In the genomic region with DNA sequence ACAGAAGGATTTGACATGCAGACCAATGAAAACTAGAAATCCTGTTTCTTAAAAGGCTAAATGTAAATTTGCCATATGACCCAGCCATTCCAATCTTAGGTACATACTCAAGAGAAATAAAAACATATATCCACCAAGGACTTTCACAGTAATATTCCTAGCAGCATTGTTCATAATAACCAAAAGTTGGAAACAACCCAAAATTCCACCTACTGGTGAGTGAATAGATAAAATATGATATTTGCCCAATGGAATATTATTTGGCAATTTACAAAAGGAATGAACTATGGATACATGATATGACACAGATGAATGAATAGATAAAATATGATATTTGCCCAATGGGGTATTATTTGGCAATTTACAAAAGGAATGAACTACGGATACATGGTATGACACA, we compare ENCODE assay signal across 20 cellular contexts. TPM values are rescaled to one million over a fixed set of nuclear protein-coding genes. Genes with fewer than 3 reads are reported as not detected.
DNase-seq lines count a peak whose midpoint lies in the region; ATAC-seq, FAIRE-seq and TF ChIP-seq lines count a peak whose summit lies in the region.
"Had no signal": no experiment of that assay in that cellular context is flagged by ENCODE, and none has a peak within 500 bp of the region (broad histone marks: within the 10 kb centered on the region; RNA-seq: fewer than 3 reads in every experiment).

No MANE protein-coding gene starts in this region.

- H4K20me1 ChIP-seq in SK-N-SH (ENCODE audit: insufficient read depth): no peaks in the 10 kb centered on the region
- H4K20me1 ChIP-seq in PC-3 (ENCODE audit: low read length): no peaks in the 10 kb centered on the region
- H4K20me1 ChIP-seq in osteoblast (ENCODE audit: insufficient read depth, low read length): no peaks in the 10 kb centered on the region

- H3K4me2 ChIP-seq in SK-N-SH (no peak overlapping the region), PC-3 (ENCODE audit: low read length) (no peak overlapping the region), osteoblast (ENCODE audit: insufficient read depth, low read length) (no peak overlapping the region)
- H3K4me2 ChIP-seq: PC-9 had no signal

- H3K79me2 ChIP-seq in SK-N-SH (ENCODE audit: insufficient read depth): no peaks in the 10 kb centered on the region
- no peaks in the 10 kb centered on the region for H3K79me2 ChIP-seq in PC-3 (ENCODE audit: low read length)
- H3K79me2 ChIP-seq in osteoblast (ENCODE audit: insufficient read depth, low read length): no peaks in the 10 kb centered on the region

- POLR2A ChIA-PET in SK-N-SH (lab: Yijun Ruan, JAX): no interaction called here
- POLR2A ChIA-PET in PC-3 (lab: Charles Lee; ENCODE audit: unreplicated experiment): no interaction called here

- no peak overlapping the region for H3K4me3 ChIP-seq in SK-N-SH (ENCODE audit: low read depth in 2 of 2, low read length in 1 of 2)
- H3K4me3 ChIP-seq in PC-3 (ENCODE audit: low read length): no peak overlapping the region
- no peak overlapping the region for H3K4me3 ChIP-seq in epithelial cell of esophagus (ENCODE audit: low read length)
- H3K4me3 ChIP-seq in osteoblast (ENCODE audit: insufficient read depth, low read length): no peak overlapping the region
- H3K4me3 ChIP-seq: PC-9, SK-N-MC had no signal

- H2AFZ ChIP-seq in SK-N-SH (ENCODE audit: low read depth): no peak overlapping the region
- no peak overlapping the region for H2AFZ ChIP-seq in PC-3 (ENCODE audit: low read length)
- no peak overlapping the region for H2AFZ ChIP-seq in osteoblast (ENCODE audit: low read length)
- H2AFZ ChIP-seq: PC-9 had no signal

- H3K27ac ChIP-seq in SK-N-SH (ENCODE audit: low read depth in 2 of 2, low read length in 1 of 2) (no peak overlapping the region), PC-3 (ENCODE audit: low read length) (no peak overlapping the region), osteoblast (ENCODE audit: low read depth, low read length) (no peak overlapping the region)
- H3K27ac ChIP-seq: PC-9, SK-N-MC had no signal

- no peaks in the 10 kb centered on the region for H3K4me1 ChIP-seq in SK-N-SH (ENCODE audit: control insufficient read depth in 1 of 2, insufficient read depth in 2 of 2, low read depth in 1 of 2, low read length in 1 of 2)
- H3K4me1 ChIP-seq in PC-3 (ENCODE audit: insufficient read depth, low read length): no peaks in the 10 kb centered on the region
- H3K4me1 ChIP-seq in osteoblast (ENCODE audit: insufficient read depth, low read length): no peaks in the 10 kb centered on the region

- TF ChIP-seq EP300 in SK-N-SH (IDR thresholded peaks at IDR 0.05; ENCODE audit: borderline replicate concordance in 1 of 2, low read depth in 1 of 2, low read length in 1 of 2): no peak

- peaks cover 6 to 22% of the 10 kb centered on the region in 2 experiments for H3K36me3 ChIP-seq in SK-N-SH (replicated peaks in 1 of 2; ENCODE audit: control insufficient read depth in 1 of 2, insufficient read depth in 2 of 2, low read length in 1 of 2)
- no peaks in the 10 kb centered on the region for H3K36me3 ChIP-seq in PC-3 (ENCODE audit: low read depth, low read length)
- H3K36me3 ChIP-seq in osteoblast (ENCODE audit: insufficient read depth, low read length): no peaks in the 10 kb centered on the region

- no peaks in the 10 kb centered on the region for H3K27me3 ChIP-seq in SK-N-SH (ENCODE audit: insufficient read depth)
- no peaks in the 10 kb centered on the region for H3K27me3 ChIP-seq in PC-3 (ENCODE audit: low read length)
- H3K27me3 ChIP-seq in osteoblast (ENCODE audit: insufficient read depth, low read length): no peaks in the 10 kb centered on the region

- 100% methylated on average over 1 of the region's 1 CpG for WGBS in SK-N-SH (ENCODE audit: low lambda C conversion rate)

- DNase-seq in SK-N-SH (no peak), PC-3 (peak; percentile 60), epithelial cell of esophagus (ENCODE audit: low read depth) (peak; percentile 30), osteoblast (ENCODE audit: insufficient read length, low spot score, missing footprints) (no peak), GM12892 (ENCODE audit: insufficient read length) (no peak), cerebellum (ENCODE audit: low spot score) (no peak)
- DNase-seq: COR-L47; DND-41; H7; NCI-H146; NCI-H2081 treated with DMSO at 0.1 percent for 48 hours; NCI-H526; NK-92 treated with Interleukin-12 subunit alpha and Interleukin-12 subunit beta, amount 100 ng/mL, for 24 hours; PC-9 had no signal

- no TSS peak for BruUV-seq in PC-3 (replicated peaks; lab: Mats Ljungman, UMichigan)

- no peak for TF ChIP-seq POLR2A in GM12892 (IDR thresholded peaks at IDR 0.05; ENCODE audit: low read depth, low read length)

- TF ChIP-seq RAD21 in SK-N-SH (IDR thresholded peaks at IDR 0.05; ENCODE audit: low read length): no peak

- H3K9ac ChIP-seq in SK-N-SH (no peak overlapping the region), PC-3 (ENCODE audit: low read length) (no peak overlapping the region)

- TF ChIP-seq CTCF in SK-N-SH (IDR thresholded peaks at IDR 0.05): peak; percentile 35; the same call in 1 of the 2 replicates
- 0 out of 2 replicates have a peak, but pooled peaks have one; percentile 21 for TF ChIP-seq CTCF in PC-3 (conservative IDR thresholded peaks at IDR 0.05; ENCODE audit: low read depth, low read length)
- no peak for TF ChIP-seq CTCF in epithelial cell of esophagus (IDR thresholded peaks at IDR 0.05; ENCODE audit: insufficient read depth, low read depth, low read length, missing control alignments)
- peak; percentile 20 for TF ChIP-seq CTCF in osteoblast (IDR thresholded peaks at IDR 0.05; ENCODE audit: extremely low read depth, low read depth, low read length)

- ATAC-seq in SK-N-SH treated with all-trans-retinoic acid at 6 μM for 48 hours: no peak
- no peak for ATAC-seq in PC-3
- no peak for ATAC-seq in GM19455 (IDR thresholded peaks at IDR 0.05; ENCODE audit: unreplicated experiment)

- CTCF ChIA-PET in SK-N-SH (lab: Yijun Ruan, JAX): interaction anchor here (0.8 to 17.9 kb wide), 5 partner anchors 9 to 32 kb away, joined by 3 to 163 read pairs (median 4); a partner anchor contains a TSS
- CTCF ChIA-PET in PC-3 (lab: Charles Lee): interaction anchor here (0.6 kb wide), 1 partner anchor 12 kb away, joined by 3 read pairs; no protein-coding TSS in a partner anchor

- H3K9me2 ChIP-seq in SK-N-SH (no peaks in the 10 kb centered on the region), PC-3 (replicated peaks; ENCODE audit: low read length) (no peaks in the 10 kb centered on the region)

- H3K9me3 ChIP-seq in SK-N-SH (no peaks in the 10 kb centered on the region), PC-3 (ENCODE audit: low read length) (no peaks in the 10 kb centered on the region), osteoblast (ENCODE audit: low read depth, low read length) (no peaks in the 10 kb centered on the region)

- FAIRE-seq in GM12892 (lab: Jason Lieb, UNC): no peak
- FAIRE-seq: A204.1 had no signal

- no peaks in the 10 kb centered on the region for H3F3A ChIP-seq in SK-N-SH (replicated peaks; ENCODE audit: insufficient read depth)
- H3F3A ChIP-seq in PC-3 (ENCODE audit: low read length, unreplicated experiment): no peaks in the 10 kb centered on the region

- intact Hi-C loops in PC-3 (cut with micrococcal nuclease): no loop called here

TF ChIP-seq in SK-N-SH, 30 proteins besides CTCF, POLR2A, EP300 and RAD21:
- TF ChIP-seq NFIC (IDR thresholded peaks at IDR 0.05; ENCODE audit: borderline replicate concordance) (peak; percentile 33; the same call in 1 of the 2 replicates), YY1 (IDR thresholded peaks at IDR 0.05; ENCODE audit: low read depth) (no peak)

TF ChIP-seq in SK-N-SH treated with all-trans-retinoic acid at 6 μM for 48 hours, 23 proteins besides CTCF, POLR2A, EP300 and RAD21 (continues in another document):
- no peak for TF ChIP-seq CSDC2 (CRISPR knock-in tag; IDR thresholded peaks at IDR 0.05)
- TF ChIP-seq, protein P1, sequence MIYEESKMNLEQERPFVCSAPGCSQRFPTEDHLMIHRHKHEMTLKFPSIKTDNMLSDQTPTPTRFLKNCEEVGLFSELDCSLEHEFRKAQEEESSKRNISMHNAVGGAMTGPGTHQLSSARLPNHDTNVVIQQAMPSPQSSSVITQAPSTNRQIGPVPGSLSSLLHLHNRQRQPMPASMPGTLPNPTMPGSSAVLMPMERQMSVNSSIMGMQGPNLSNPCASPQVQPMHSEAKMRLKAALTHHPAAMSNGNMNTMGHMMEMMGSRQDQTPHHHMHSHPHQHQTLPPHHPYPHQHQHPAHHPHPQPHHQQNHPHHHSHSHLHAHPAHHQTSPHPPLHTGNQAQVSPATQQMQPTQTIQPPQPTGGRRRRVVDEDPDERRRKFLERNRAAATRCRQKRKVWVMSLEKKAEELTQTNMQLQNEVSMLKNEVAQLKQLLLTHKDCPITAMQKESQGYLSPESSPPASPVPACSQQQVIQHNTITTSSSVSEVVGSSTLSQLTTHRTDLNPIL (CRISPR knock-in tag; IDR thresholded peaks at IDR 0.05; ENCODE audit: low read depth): no peak
- TF ChIP-seq ZFP30 (CRISPR knock-in tag; IDR thresholded peaks at IDR 0.05): no peak
- TF ChIP-seq ZFP3 (CRISPR knock-in tag; IDR thresholded peaks at IDR 0.05): no peak
- no peak for TF ChIP-seq SNAI2 (CRISPR knock-in tag; IDR thresholded peaks at IDR 0.05)
- TF ChIP-seq GLIS3 (CRISPR knock-in tag; IDR thresholded peaks at IDR 0.05): no peak
- TF ChIP-seq, protein P2, sequence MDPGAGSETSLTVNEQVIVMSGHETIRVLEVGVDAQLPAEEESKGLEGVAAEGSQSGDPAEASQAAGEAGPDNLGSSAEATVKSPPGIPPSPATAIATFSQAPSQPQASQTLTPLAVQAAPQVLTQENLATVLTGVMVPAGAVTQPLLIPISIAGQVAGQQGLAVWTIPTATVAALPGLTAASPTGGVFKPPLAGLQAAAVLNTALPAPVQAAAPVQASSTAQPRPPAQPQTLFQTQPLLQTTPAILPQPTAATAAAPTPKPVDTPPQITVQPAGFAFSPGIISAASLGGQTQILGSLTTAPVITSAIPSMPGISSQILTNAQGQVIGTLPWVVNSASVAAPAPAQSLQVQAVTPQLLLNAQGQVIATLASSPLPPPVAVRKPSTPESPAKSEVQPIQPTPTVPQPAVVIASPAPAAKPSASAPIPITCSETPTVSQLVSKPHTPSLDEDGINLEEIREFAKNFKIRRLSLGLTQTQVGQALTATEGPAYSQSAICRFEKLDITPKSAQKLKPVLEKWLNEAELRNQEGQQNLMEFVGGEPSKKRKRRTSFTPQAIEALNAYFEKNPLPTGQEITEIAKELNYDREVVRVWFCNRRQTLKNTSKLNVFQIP (CRISPR knock-in tag; IDR thresholded peaks at IDR 0.05; ENCODE audit: borderline replicate concordance, low read depth): no peak
- no peak for TF ChIP-seq ISL1 (CRISPR knock-in tag; IDR thresholded peaks at IDR 0.05)
- no peak for TF ChIP-seq ZNF70 (CRISPR knock-in tag; IDR thresholded peaks at IDR 0.05)

RNA-seq across cellular contexts. Expression of a gene that starts 37.3 kb away (rescaled TPM):
- polyA plus RNA-seq in SK-N-SH (2012; rRNA removed): 4.0 and 5.9 TPM in 2 replicates
- 4.4 and 4.5 TPM in 2 replicates for polyA plus RNA-seq in SK-N-SH (2012; cell fraction: cytosol; rRNA removed)
- polyA plus RNA-seq in SK-N-SH (2012; cell fraction: nucleus; rRNA removed): 9.3 and 20.8 TPM in 2 replicates
- 0.04 TPM in 1 of 2 replicates, not detected in the other for total RNA-seq in PC-3 (2014; rRNA removed)
- total RNA-seq in osteoblast: 1.8 and 2.5 TPM in 2 replicates
- polyA plus RNA-seq in GM12892 (2012; ENCODE audit: missing spikeins): 0.15 TPM
- total RNA-seq in cerebellum: 74.0 TPM
- total RNA-seq: HT-29, PC-9 had no signal
- polyA plus RNA-seq: CD14-positive monocyte had no signal

Comparison
In these comparisons a context has a peak if more than half of its experiments do, and no peak if none do; other contexts are left out.
1. DNase-seq: peak in PC-3 (single experiment) and epithelial cell of esophagus (single experiment); none in SK-N-SH (single experiment), osteoblast (single experiment), GM12892 (single experiment) and cerebellum (single experiment).
2. RNA of a gene that starts 37.3 kb away (total RNA-seq): 74.0 TPM in cerebellum (single experiment); 1.8 to 2.5 TPM in osteoblast and 0.04 TPM in PC-3; every median in the first group is over 10 times any median in the second.